21 cellular contexts compared by ENCODE assay signal in the genomic region with DNA sequence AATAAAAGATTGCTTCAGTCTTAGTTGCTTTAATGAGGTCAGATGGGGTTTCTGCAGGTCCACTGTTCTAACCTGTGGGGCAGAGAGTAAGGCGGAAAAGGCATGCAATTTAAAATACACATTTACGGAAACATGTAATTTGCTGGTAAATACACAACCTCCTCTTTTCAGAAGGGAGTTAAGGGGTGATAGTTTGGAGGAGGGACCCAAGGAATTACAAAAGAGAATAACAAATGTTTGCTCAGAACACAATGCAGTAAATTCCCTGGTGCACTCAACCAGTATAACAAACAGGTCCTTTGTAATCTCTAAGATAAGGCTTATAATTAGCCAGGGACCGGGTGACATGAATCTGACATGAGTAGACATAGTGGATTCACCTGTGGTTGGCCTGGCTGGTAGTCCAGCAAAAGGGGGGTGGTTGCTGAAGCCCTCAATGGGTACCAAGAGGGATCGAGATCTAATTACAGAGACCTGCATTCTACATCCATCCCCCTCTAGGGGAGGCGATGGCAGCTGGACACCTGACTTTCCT.
DNase-seq lines count a peak whose midpoint lies in the region; ATAC-seq, FAIRE-seq and TF ChIP-seq lines count a peak whose summit lies in the region.
"Had no signal": no experiment of that assay in that cellular context is flagged by ENCODE, and none has a peak within 500 bp of the region (broad histone marks: within the 10 kb centered on the region; RNA-seq: fewer than 3 reads in every experiment).

No MANE protein-coding gene starts in this region.

- peaks cover 40% of the 10 kb centered on the region for H3K4me1 Mint-ChIP-seq in WTC11

- H3K27me3 ChIP-seq in pancreas = peaks cover 0 to 3% (median 0%) of the 10 kb centered on the region in 4 donors
- H3K27me3 ChIP-seq: tibial artery had no signal

- H3K27me3 Mint-ChIP-seq in WTC11 (ENCODE audit: low read depth) = peaks cover 54% of the 10 kb centered on the region

- peaks cover 0 to 17% (median 8%) of the 10 kb centered on the region in 3 donors for H3K4me1 ChIP-seq in pancreas

- no peaks in the 10 kb centered on the region for H3K36me3 Mint-ChIP-seq in WTC11

- no peak overlapping the region for H3K4me3 ChIP-seq in pancreas
- H3K4me3 ChIP-seq: GM23248, tibial artery had no signal

- TF ChIP-seq CTCF in WTC11 (IDR thresholded peaks at IDR 0.05) (no peak), pancreas (IDR thresholded peaks at IDR 0.05) (no peak)

- H3K27ac Mint-ChIP-seq in WTC11 = no peak overlapping the region
- H3K27ac Mint-ChIP-seq: activated T-cell treated with anti-CD3 and anti-CD28 coated beads, Interleukin-2, amount 50 U/mL, for 24 hours; endodermal cell; stimulated activated naive CD8-positive, alpha-beta T cell treated with anti-CD3 and anti-CD28 coated beads, Interleukin-15, Interleukin-2, amounts not matched to agents 100 ng/mL and 50 ng/mL, for 24 hours had no signal

- CTCF ChIA-PET in WTC11 (lab: Charles Lee) = no interaction called here

- peak overlapping the region; percentile 22 to 83 (median 52) for H3K27ac ChIP-seq in pancreas
- H3K27ac ChIP-seq: GM23248, tibial artery had no signal

- H3K4me3 Mint-ChIP-seq in WTC11 = peak overlapping the region; percentile 84
- H3K4me3 Mint-ChIP-seq: activated T-cell treated with anti-CD3 and anti-CD28 coated beads, Interleukin-2, amount 50 U/mL, for 24 hours; endodermal cell; stimulated activated naive CD8-positive, alpha-beta T cell treated with anti-CD3 and anti-CD28 coated beads, Interleukin-15, Interleukin-2, amounts not matched to agents 100 ng/mL and 50 ng/mL, for 24 hours had no signal

- H3K9me3 ChIP-seq in pancreas = no peaks in the 10 kb centered on the region
- H3K9me3 ChIP-seq: tibial artery had no signal

- peak; percentile 59 for DNase-seq in DMS53 (lab: John Stamatoyannopoulos, UW)
- DNase-seq in DMS53 treated with DMSO at 0.1 percent for 48 hours (lab: John Stamatoyannopoulos, UW; ENCODE audit: unreplicated experiment) = no peak
- peak; percentile 23 to 33 for DNase-seq in NCI-H1930 (lab: John Stamatoyannopoulos, UW)
- DNase-seq in WTC11 (ENCODE audit: low spot score) = no peak
- DNase-seq in pancreas = no peak
- no peak for DNase-seq in NK-92 treated with Interleukin-12 subunit alpha and Interleukin-12 subunit beta, amount 100 ng/mL, for 24 hours (lab: John Stamatoyannopoulos, UW)
- no peak for DNase-seq in urothelium cell line (ENCODE audit: low spot score)
- DNase-seq: 8988T; activated CD4-positive, alpha-beta T cell treated with anti-CD3 and anti-CD28 coated beads for 1 hour; activated CD8-positive, alpha-beta memory T cell treated with anti-CD3 and anti-CD28 coated beads for 24 hours; activated T-cell treated with anti-CD3 and anti-CD28 coated beads, Interleukin-2, amount 50 U/mL, for 24 hours; cortex of kidney; endodermal cell; GM23248; kidney; NCI-H1694; stimulated activated CD4-positive, alpha-beta T cell treated with anti-CD3 and anti-CD28 coated beads, Interleukin-4, amount 100 ng/mL, for 24 hours; tibial artery had no signal

- intact Hi-C loops in pancreas (cut with DNase I) = no loop called here

- WGBS in pancreas, 2 donors = 41 to 50% methylated on average over 5 of the region's 5 CpGs

- POLR2A ChIA-PET in WTC11 (lab: Charles Lee) = no interaction called here

- H3K9me3 Mint-ChIP-seq in WTC11 = no peaks in the 10 kb centered on the region
- H3K9me3 Mint-ChIP-seq: activated T-cell treated with anti-CD3 and anti-CD28 coated beads, Interleukin-2, amount 50 U/mL, for 24 hours; endodermal cell; stimulated activated naive CD8-positive, alpha-beta T cell treated with anti-CD3 and anti-CD28 coated beads, Interleukin-15, Interleukin-2, amounts not matched to agents 100 ng/mL and 50 ng/mL, for 24 hours had no signal

- no peaks in the 10 kb centered on the region for H3K36me3 ChIP-seq in pancreas
- H3K36me3 ChIP-seq: tibial artery had no signal

- ATAC-seq in WTC11 = no peak
- peak in 1 of 4 donors; percentile 3 for ATAC-seq in pancreas
- no peak for ATAC-seq in GM18907 (IDR thresholded peaks at IDR 0.05; ENCODE audit: unreplicated experiment)

- no peak for FAIRE-seq in pancreas (lab: Jason Lieb, UNC)
- FAIRE-seq in urothelium cell line (lab: Jason Lieb, UNC) = no peak
- FAIRE-seq: kidney, TTC549 had no signal

TF ChIP-seq in WTC11, 78 proteins besides CTCF, POLR2A, EP300 and RAD21 (continues in another document):
- TF ChIP-seq, protein P1, sequence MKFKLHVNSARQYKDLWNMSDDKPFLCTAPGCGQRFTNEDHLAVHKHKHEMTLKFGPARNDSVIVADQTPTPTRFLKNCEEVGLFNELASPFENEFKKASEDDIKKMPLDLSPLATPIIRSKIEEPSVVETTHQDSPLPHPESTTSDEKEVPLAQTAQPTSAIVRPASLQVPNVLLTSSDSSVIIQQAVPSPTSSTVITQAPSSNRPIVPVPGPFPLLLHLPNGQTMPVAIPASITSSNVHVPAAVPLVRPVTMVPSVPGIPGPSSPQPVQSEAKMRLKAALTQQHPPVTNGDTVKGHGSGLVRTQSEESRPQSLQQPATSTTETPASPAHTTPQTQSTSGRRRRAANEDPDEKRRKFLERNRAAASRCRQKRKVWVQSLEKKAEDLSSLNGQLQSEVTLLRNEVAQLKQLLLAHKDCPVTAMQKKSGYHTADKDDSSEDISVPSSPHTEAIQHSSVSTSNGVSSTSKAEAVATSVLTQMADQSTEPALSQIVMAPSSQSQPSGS (CRISPR knock-in tag; IDR thresholded peaks at IDR 0.05; ENCODE audit: borderline replicate concordance, low read depth) = no peak
- TF ChIP-seq ETV6 (CRISPR knock-in tag; IDR thresholded peaks at IDR 0.05) (no peak), NR2C2 (CRISPR knock-in tag; IDR thresholded peaks at IDR 0.05) (no peak), MXD4 (CRISPR knock-in tag; IDR thresholded peaks at IDR 0.05; ENCODE audit: borderline replicate concordance) (no peak), IRF2 (CRISPR knock-in tag; IDR thresholded peaks at IDR 0.05; ENCODE audit: borderline replicate concordance, low read depth) (no peak), NFATC4 (CRISPR knock-in tag; IDR thresholded peaks at IDR 0.05) (no peak), ATF1 (CRISPR knock-in tag; IDR thresholded peaks at IDR 0.05) (no peak), ZNF219 (CRISPR knock-in tag; IDR thresholded peaks at IDR 0.05; ENCODE audit: borderline replicate concordance) (no peak), ESRRA (CRISPR knock-in tag; IDR thresholded peaks at IDR 0.05; ENCODE audit: borderline replicate concordance) (no peak)
- TF ChIP-seq, protein P2, sequence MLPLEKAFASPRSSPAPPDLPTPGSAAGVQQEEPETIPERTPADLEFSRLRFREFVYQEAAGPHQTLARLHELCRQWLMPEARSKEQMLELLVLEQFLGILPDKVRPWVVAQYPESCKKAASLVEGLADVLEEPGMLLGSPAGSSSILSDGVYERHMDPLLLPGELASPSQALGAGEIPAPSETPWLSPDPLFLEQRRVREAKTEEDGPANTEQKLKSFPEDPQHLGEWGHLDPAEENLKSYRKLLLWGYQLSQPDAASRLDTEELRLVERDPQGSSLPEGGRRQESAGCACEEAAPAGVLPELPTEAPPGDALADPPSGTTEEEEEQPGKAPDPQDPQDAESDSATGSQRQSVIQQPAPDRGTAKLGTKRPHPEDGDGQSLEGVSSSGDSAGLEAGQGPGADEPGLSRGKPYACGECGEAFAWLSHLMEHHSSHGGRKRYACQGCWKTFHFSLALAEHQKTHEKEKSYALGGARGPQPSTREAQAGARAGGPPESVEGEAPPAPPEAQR (CRISPR knock-in tag; IDR thresholded peaks at IDR 0.05) = no peak
- TF ChIP-seq, protein P3, sequence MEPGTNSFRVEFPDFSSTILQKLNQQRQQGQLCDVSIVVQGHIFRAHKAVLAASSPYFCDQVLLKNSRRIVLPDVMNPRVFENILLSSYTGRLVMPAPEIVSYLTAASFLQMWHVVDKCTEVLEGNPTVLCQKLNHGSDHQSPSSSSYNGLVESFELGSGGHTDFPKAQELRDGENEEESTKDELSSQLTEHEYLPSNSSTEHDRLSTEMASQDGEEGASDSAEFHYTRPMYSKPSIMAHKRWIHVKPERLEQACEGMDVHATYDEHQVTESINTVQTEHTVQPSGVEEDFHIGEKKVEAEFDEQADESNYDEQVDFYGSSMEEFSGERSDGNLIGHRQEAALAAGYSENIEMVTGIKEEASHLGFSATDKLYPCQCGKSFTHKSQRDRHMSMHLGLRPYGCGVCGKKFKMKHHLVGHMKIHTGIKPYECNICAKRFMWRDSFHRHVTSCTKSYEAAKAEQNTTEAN (CRISPR knock-in tag; IDR thresholded peaks at IDR 0.05) = no peak
- TF ChIP-seq, protein P4, sequence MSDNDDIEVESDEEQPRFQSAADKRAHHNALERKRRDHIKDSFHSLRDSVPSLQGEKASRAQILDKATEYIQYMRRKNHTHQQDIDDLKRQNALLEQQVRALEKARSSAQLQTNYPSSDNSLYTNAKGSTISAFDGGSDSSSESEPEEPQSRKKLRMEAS (CRISPR knock-in tag; IDR thresholded peaks at IDR 0.05) = no peak
- TF ChIP-seq, protein P5, sequence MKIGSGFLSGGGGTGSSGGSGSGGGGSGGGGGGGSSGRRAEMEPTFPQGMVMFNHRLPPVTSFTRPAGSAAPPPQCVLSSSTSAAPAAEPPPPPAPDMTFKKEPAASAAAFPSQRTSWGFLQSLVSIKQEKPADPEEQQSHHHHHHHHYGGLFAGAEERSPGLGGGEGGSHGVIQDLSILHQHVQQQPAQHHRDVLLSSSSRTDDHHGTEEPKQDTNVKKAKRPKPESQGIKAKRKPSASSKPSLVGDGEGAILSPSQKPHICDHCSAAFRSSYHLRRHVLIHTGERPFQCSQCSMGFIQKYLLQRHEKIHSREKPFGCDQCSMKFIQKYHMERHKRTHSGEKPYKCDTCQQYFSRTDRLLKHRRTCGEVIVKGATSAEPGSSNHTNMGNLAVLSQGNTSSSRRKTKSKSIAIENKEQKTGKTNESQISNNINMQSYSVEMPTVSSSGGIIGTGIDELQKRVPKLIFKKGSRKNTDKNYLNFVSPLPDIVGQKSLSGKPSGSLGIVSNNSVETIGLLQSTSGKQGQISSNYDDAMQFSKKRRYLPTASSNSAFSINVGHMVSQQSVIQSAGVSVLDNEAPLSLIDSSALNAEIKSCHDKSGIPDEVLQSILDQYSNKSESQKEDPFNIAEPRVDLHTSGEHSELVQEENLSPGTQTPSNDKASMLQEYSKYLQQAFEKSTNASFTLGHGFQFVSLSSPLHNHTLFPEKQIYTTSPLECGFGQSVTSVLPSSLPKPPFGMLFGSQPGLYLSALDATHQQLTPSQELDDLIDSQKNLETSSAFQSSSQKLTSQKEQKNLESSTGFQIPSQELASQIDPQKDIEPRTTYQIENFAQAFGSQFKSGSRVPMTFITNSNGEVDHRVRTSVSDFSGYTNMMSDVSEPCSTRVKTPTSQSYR (CRISPR knock-in tag; IDR thresholded peaks at IDR 0.05) = no peak

Comparison
In these comparisons a context has a peak if more than half of its experiments do, and no peak if none do; other contexts are left out.
1. DNase-seq: peak in DMS53 (single experiment) and NCI-H1930 (2 of 2); none in DMS53 treated with DMSO at 0.1 percent for 48 hours (single experiment), WTC11 (single experiment), pancreas (0 of 6), NK-92 treated with Interleukin-12 subunit alpha and Interleukin-12 subunit beta, amount 100 ng/mL, for 24 hours (single experiment) and urothelium cell line (single experiment).